ENCODE assay signal across 1 cellular context in genomic region chr11:45678962-45679361, GRCh38.
TF ChIP-seq lines count a peak whose summit lies in the region.

No MANE protein-coding gene starts in this region.

TF ChIP-seq in K562, 482 proteins besides CTCF, POLR2A, EP300 and RAD21:
- no peak for TF ChIP-seq ARNT (IDR thresholded peaks at IDR 0.05)
- no peak for TF ChIP-seq BRD9 (IDR thresholded peaks at IDR 0.05; ENCODE audit: low read depth, partially characterized antibody)
- no peak for TF ChIP-seq ZKSCAN8 (CRISPR knock-in tag; IDR thresholded peaks at IDR 0.05)
- TF ChIP-seq STAG1 (CRISPR knock-in tag; IDR thresholded peaks at IDR 0.05; ENCODE audit: borderline replicate concordance), result no peak
- no peak for TF ChIP-seq TAF9B (IDR thresholded peaks at IDR 0.05; ENCODE audit: partially characterized antibody)
- no peak for TF ChIP-seq ZC3H4 (CRISPR knock-in tag; IDR thresholded peaks at IDR 0.05; ENCODE audit: borderline replicate concordance)
- TF ChIP-seq BCOR (IDR thresholded peaks at IDR 0.05), result no peak
- TF ChIP-seq TEAD2 (tag; IDR thresholded peaks at IDR 0.05), result no peak
- no peak for TF ChIP-seq CLOCK (CRISPR knock-in tag; IDR thresholded peaks at IDR 0.05; ENCODE audit: borderline replicate concordance)
- TF ChIP-seq ZKSCAN1 (IDR thresholded peaks at IDR 0.05; ENCODE audit: low read depth, low read length), result no peak
- no peak for TF ChIP-seq HEY1 (CRISPR knock-in tag; IDR thresholded peaks at IDR 0.05; ENCODE audit: borderline replicate concordance)
- no peak for TF ChIP-seq MAFG (tag; conservative IDR thresholded peaks at IDR 0.05)
- no peak for TF ChIP-seq TAF7 (tag; IDR thresholded peaks at IDR 0.05)
- TF ChIP-seq MCM7 (IDR thresholded peaks at IDR 0.05), result no peak
- no peak for TF ChIP-seq CBFA2T2 (conservative IDR thresholded peaks at IDR 0.05)
- no peak for TF ChIP-seq PYGO2 (tag; IDR thresholded peaks at IDR 0.05)
- no peak for TF ChIP-seq NR2C2 (CRISPR knock-in tag; IDR thresholded peaks at IDR 0.05)
- TF ChIP-seq NR2C2 (tag; IDR thresholded peaks at IDR 0.05), result no peak
TF ChIP-seq in K562: peak in this region for 0.
